1 cellular context compared by ENCODE assay signal in the genomic region with DNA sequence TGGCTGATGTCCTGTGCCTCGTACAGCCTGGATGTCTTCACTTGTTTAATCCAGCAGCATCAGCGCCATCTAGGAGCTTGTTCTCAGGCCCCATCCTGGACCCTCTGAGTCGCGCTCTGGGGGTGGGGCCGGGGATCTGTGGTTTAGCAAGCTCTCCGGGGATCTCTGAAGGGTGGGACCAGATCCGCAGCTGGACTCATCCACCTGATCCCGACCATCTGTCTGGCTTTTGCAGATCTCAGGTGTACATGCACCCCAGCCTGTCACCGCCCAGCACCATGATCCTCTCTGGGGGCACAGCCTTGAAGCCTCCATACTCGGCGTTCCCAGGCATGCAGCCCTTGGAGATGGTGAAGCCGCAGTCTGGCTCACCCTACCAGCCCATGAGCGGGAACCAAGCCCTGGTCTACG.
TF ChIP-seq lines count a peak whose summit lies in the region.

No MANE protein-coding gene starts in this region.

TF ChIP-seq in GM12891, 5 proteins besides CTCF, POLR2A, EP300 and RAD21:
- TF ChIP-seq POLR2AphosphoS5 (IDR thresholded peaks at IDR 0.05; ENCODE audit: low read depth, low read length) (no peak), TAF1 (IDR thresholded peaks at IDR 0.05; ENCODE audit: low read depth, low read length) (no peak), PAX5 (IDR thresholded peaks at IDR 0.05; ENCODE audit: insufficient read depth, low read length, severe bottlenecking) (no peak), POU2F2 (IDR thresholded peaks at IDR 0.05; ENCODE audit: low read depth, low read length) (no peak), SPI1 (IDR thresholded peaks at IDR 0.05; ENCODE audit: low read depth, low read length) (no peak)
TF ChIP-seq in GM12891: peak in this region for 0.
